In the genomic region with DNA sequence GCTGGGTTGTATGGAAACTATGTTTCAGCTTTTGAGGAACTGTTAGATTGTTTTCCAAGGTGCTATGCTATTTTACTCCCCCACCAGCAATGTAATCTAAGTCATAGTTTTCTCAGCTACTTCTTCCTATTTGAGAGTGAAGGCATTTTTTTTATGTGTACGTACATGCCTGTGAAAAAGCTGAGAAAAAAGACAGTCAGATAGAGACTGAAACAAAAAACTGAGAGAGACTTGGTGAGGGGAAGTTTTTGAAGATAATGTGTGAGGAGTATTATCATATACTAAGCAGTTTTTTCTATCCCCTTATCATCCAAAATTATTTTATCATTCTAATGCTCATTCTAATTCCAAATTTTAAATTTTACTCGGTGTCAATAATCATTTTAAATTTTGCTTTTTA, we compare ENCODE assay signal across 17 cellular contexts.
"Had no signal": no experiment of that assay in that cellular context is flagged by ENCODE, and none has a peak within 500 bp of the region (broad histone marks: within the 10 kb centered on the region; RNA-seq: fewer than 3 reads in every experiment).

No MANE protein-coding gene starts in this region.

- H3K9ac ChIP-seq: parathyroid adenoma had no signal

- ATAC-seq: activated CD4-positive, alpha-beta T cell treated with anti-CD3 and anti-CD28 coated beads for 36 hours; activated T-cell treated with anti-CD3 and anti-CD28 coated beads, Interleukin-2, amount 50 U/mL, for 72 hours; esophagus mucosa; left lobe of liver; naive thymus-derived CD4-positive, alpha-beta T cell had no signal

- H3K27ac Mint-ChIP-seq: activated CD4-positive, alpha-beta memory T cell treated with anti-CD3 and anti-CD28 coated beads, Interleukin-2, amount 10 ng/mL, durations not matched to agents 7 days and 5 days; activated CD4-positive, alpha-beta T cell treated with anti-CD3 and anti-CD28 coated beads for 36 hours; activated naive CD8-positive, alpha-beta T cell treated with anti-CD3 and anti-CD28 coated beads for 36 hours; activated T-cell treated with anti-CD3 and anti-CD28 coated beads, Interleukin-2, amount 50 U/mL, for 72 hours; naive thymus-derived CD4-positive, alpha-beta T cell had no signal

- H3K4me3 Mint-ChIP-seq: activated CD4-positive, alpha-beta memory T cell treated with anti-CD3 and anti-CD28 coated beads, Interleukin-2, amount 10 ng/mL, durations not matched to agents 7 days and 5 days; activated CD4-positive, alpha-beta T cell treated with anti-CD3 and anti-CD28 coated beads for 36 hours; activated naive CD8-positive, alpha-beta T cell treated with anti-CD3 and anti-CD28 coated beads for 36 hours; activated T-cell treated with anti-CD3 and anti-CD28 coated beads, Interleukin-2, amount 50 U/mL, for 72 hours; naive thymus-derived CD4-positive, alpha-beta T cell had no signal

- H3K79me2 ChIP-seq: parathyroid adenoma had no signal

- H3K27ac ChIP-seq: parathyroid adenoma, stomach, thoracic aorta, VCaP had no signal

- H3K4me1 Mint-ChIP-seq: activated CD4-positive, alpha-beta memory T cell treated with anti-CD3 and anti-CD28 coated beads, Interleukin-2, amount 10 ng/mL, durations not matched to agents 7 days and 5 days; activated CD4-positive, alpha-beta T cell treated with anti-CD3 and anti-CD28 coated beads for 36 hours; activated naive CD8-positive, alpha-beta T cell treated with anti-CD3 and anti-CD28 coated beads for 36 hours; naive thymus-derived CD4-positive, alpha-beta T cell had no signal

- H3K9me3 Mint-ChIP-seq: activated CD4-positive, alpha-beta memory T cell treated with anti-CD3 and anti-CD28 coated beads, Interleukin-2, amount 10 ng/mL, durations not matched to agents 7 days and 5 days had no signal

- DNase-seq: activated CD4-positive, alpha-beta memory T cell treated with anti-CD3 and anti-CD28 coated beads, Interleukin-2, amount 10 ng/mL, durations not matched to agents 7 days and 5 days; activated CD4-positive, alpha-beta T cell treated with anti-CD3 and anti-CD28 coated beads for 36 hours; activated gamma-delta T cell treated with Interleukin-2 at 50 U/mL for 16 hours; activated naive CD8-positive, alpha-beta T cell treated with anti-CD3 and anti-CD28 coated beads for 36 hours; activated T-cell treated with anti-CD3 and anti-CD28 coated beads, Interleukin-2, amount 50 U/mL, for 72 hours; cerebellar nuclear complex; glutamatergic neuron; mammary epithelial cell; naive thymus-derived CD4-positive, alpha-beta T cell; stimulated activated CD4-positive, alpha-beta T cell treated with anti-CD3 and anti-CD28 coated beads, Interleukin-2, amount 100 ng/mL, for 48 hours; stimulated activated CD8-positive, alpha-beta memory T cell treated with anti-CD3 and anti-CD28 coated beads, Interleukin-4, amount 100 ng/mL, for 48 hours; stomach had no signal

- H3K27me3 ChIP-seq: stomach had no signal

- H2AFZ ChIP-seq: parathyroid adenoma had no signal

- H3K27me3 Mint-ChIP-seq: activated CD4-positive, alpha-beta memory T cell treated with anti-CD3 and anti-CD28 coated beads, Interleukin-2, amount 10 ng/mL, durations not matched to agents 7 days and 5 days; activated CD4-positive, alpha-beta T cell treated with anti-CD3 and anti-CD28 coated beads for 36 hours; activated naive CD8-positive, alpha-beta T cell treated with anti-CD3 and anti-CD28 coated beads for 36 hours; naive thymus-derived CD4-positive, alpha-beta T cell had no signal

- H3K4me1 ChIP-seq: parathyroid adenoma, stomach had no signal

- H3K36me3 Mint-ChIP-seq: activated naive CD8-positive, alpha-beta T cell treated with anti-CD3 and anti-CD28 coated beads for 36 hours; naive thymus-derived CD4-positive, alpha-beta T cell had no signal

- H3K4me3 ChIP-seq: stomach, thoracic aorta had no signal

- H3K9me3 ChIP-seq: stomach, thoracic aorta had no signal

- H3K36me3 ChIP-seq: stomach, thoracic aorta had no signal
